In the genomic region with DNA sequence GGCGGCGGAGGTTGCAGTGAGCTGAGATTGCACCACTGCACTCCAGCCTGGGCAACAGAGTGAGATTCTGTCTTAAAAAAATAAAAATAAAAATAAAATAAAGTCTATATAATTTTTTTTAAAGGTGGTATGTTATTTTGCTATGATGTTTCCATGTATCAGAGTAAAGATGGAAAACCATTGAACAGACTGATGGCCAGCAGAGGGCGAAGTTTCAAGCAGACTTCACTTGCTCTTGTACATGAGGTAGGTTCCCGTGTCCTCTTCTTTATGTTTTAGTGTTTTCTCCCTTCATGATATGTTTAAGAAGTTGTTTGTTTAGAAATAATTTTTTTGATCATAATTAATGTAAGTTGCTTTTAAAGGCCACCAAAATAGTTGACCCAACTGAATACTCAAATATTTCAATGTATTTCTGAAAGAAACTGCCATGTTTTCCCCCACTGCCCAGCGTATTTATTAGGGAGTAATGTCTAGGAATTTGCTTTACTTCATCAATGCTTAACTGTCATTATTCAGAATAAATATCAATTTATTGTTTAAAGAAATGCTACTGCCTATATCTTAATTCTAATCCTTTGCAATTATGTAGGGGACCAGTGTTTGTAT, we compare ENCODE assay signal across 8 cellular contexts.
A peak's percentile ranks its signal among the peaks of the same experiment; 100 is the strongest.
DNase-seq lines count a peak whose midpoint lies in the region; ATAC-seq, FAIRE-seq and TF ChIP-seq lines count a peak whose summit lies in the region.

No MANE protein-coding gene starts in this region.

- H3K27me3 ChIP-seq in esophagus squamous epithelium (no peaks in the 10 kb centered on the region), tibial nerve (no peaks in the 10 kb centered on the region)

- no peak for TF ChIP-seq EP300 in tibial nerve (IDR thresholded peaks at IDR 0.05)

- DNase-seq in H54 (ENCODE audit: insufficient read length, low spot score) (peak; percentile 4), NCI-H526 (lab: John Stamatoyannopoulos, UW) (peak; percentile 10 to 78), esophagus squamous epithelium (lab: John Stamatoyannopoulos, UW) (no peak), omental fat pad (ENCODE audit: low spot score) (peak; percentile 44), tibial nerve (ENCODE audit: low spot score in 2 of 2) (peak; percentile 26 to 65)
- peak; percentile 30 to 44 for DNase-seq in activated CD8-positive, alpha-beta memory T cell treated with anti-CD3 and anti-CD28 coated beads for 4 hours (ENCODE audit: low read depth in 2 of 2)

- H3K36me3 ChIP-seq in esophagus squamous epithelium, result peaks cover 0 to 18% (median 0%) of the 10 kb centered on the region in 3 donors
- H3K36me3 ChIP-seq in tibial nerve, result peaks cover 0 to 17% (median 0%) of the 10 kb centered on the region in 3 donors

- H3K27ac ChIP-seq in C4-2B (no peak overlapping the region), esophagus squamous epithelium (no peak overlapping the region), tibial nerve (no peak overlapping the region)

- TF ChIP-seq POLR2A in H54 (IDR thresholded peaks at IDR 0.05; ENCODE audit: low read depth, low read length) (no peak), esophagus squamous epithelium (IDR thresholded peaks at IDR 0.05) (no peak), tibial nerve (IDR thresholded peaks at IDR 0.05) (no peak)

- intact Hi-C loops in esophagus squamous epithelium (cut with DNase I), result no loop called here

- H3K4me1 ChIP-seq in esophagus squamous epithelium (no peaks in the 10 kb centered on the region), tibial nerve (no peaks in the 10 kb centered on the region)

- TF ChIP-seq CTCF in C4-2B (conservative IDR thresholded peaks at IDR 0.05) (peak; percentile 86), esophagus squamous epithelium (IDR thresholded peaks at IDR 0.05) (peak; percentile 23 to 60 (median 42)), omental fat pad (IDR thresholded peaks at IDR 0.05) (no peak), tibial nerve (IDR thresholded peaks at IDR 0.05) (peak in 4 of 5 experiments; percentile 29 to 56 (median 42))

- ATAC-seq in omental fat pad (ENCODE audit: low FRiP score), result no peak
- no peak for ATAC-seq in HG03439 (IDR thresholded peaks at IDR 0.05; ENCODE audit: unreplicated experiment)

- peak; percentile 79 for FAIRE-seq in H54 (lab: Jason Lieb, UNC)

- WGBS in esophagus squamous epithelium, 2 donors, result 61 to 79% methylated on average over 5 of the region's 5 CpGs
- WGBS in tibial nerve, 2 donors, result 71 to 80% methylated on average over 5 of the region's 5 CpGs

- H3K9me3 ChIP-seq in esophagus squamous epithelium, result no peaks in the 10 kb centered on the region
- no peaks in the 10 kb centered on the region for H3K9me3 ChIP-seq in tibial nerve

- no peak overlapping the region for H3K4me3 ChIP-seq in esophagus squamous epithelium
- H3K4me3 ChIP-seq in tibial nerve, result no peak overlapping the region

Comparison
In these comparisons a context has a peak if more than half of its experiments do, and no peak if none do; other contexts are left out.
1. CTCF ChIP-seq: peak in C4-2B (single experiment), esophagus squamous epithelium (6 of 6) and tibial nerve (4 of 5); none in omental fat pad (0 of 3).